Comparison of ENCODE assay signal across 16 cellular contexts in genomic region chr2:196218109-196218508, GRCh38.
"Had no signal": no experiment of that assay in that cellular context is flagged by ENCODE, and none has a peak within 500 bp of the region (broad histone marks: within the 10 kb centered on the region; RNA-seq: fewer than 3 reads in every experiment).

No MANE protein-coding gene starts in this region.

- H3K9ac ChIP-seq: parathyroid adenoma had no signal

- H3K36me3 Mint-ChIP-seq: WTC11 had no signal

- H3K27me3 Mint-ChIP-seq: activated T-cell treated with anti-CD3 and anti-CD28 coated beads, Interleukin-2, amount 50 U/mL, for 24 hours; stimulated activated naive CD8-positive, alpha-beta T cell treated with anti-CD3 and anti-CD28 coated beads, Interleukin-15, amount 100 ng/mL, for 72 hours had no signal

- H3K27ac ChIP-seq: hepatocyte, parathyroid adenoma, testis had no signal

- H3K4me3 Mint-ChIP-seq: activated T-cell treated with anti-CD3 and anti-CD28 coated beads, Interleukin-2, amount 50 U/mL, for 24 hours; endodermal cell; T-helper 1 cell treated with Interleukin-12 subunit alpha and Interleukin-12 subunit beta and Interleukin-4 antibody, amounts not matched to agents 30 μg/mL and 1 μg/mL, for 36 hours; WTC11 had no signal

- H3K27me3 ChIP-seq: hepatocyte, testis had no signal

- DNase-seq: activated CD4-positive, alpha-beta T cell treated with anti-CD3 and anti-CD28 coated beads, Interleukin-2, amount 50 U/mL, for 1 hour; activated gamma-delta T cell treated with Interleukin-2 at 50 U/mL for 16 hours; activated T-cell treated with anti-CD3 and anti-CD28 coated beads, Interleukin-2, amount 50 U/mL, for 24 hours; caudate nucleus; dermis blood vessel endothelial cell; endodermal cell; erythroblast; mesendoderm; stimulated activated CD4-positive, alpha-beta T cell treated with anti-CD3 and anti-CD28 coated beads, Interleukin-15, amount 100 ng/mL, for 24 hours; stimulated activated CD4-positive, alpha-beta T cell treated with anti-CD3 and anti-CD28 coated beads, Interleukin-4, amount 100 ng/mL, for 24 hours; stimulated activated naive CD8-positive, alpha-beta T cell treated with anti-CD3 and anti-CD28 coated beads, Interleukin-15, amount 100 ng/mL, for 72 hours; testis had no signal

- H3K4me2 ChIP-seq: hepatocyte had no signal

- H3K4me1 Mint-ChIP-seq: endodermal cell had no signal

- H3K9me3 ChIP-seq: testis had no signal

- H2AFZ ChIP-seq: hepatocyte, parathyroid adenoma had no signal

- H3K4me1 ChIP-seq: parathyroid adenoma, testis had no signal

- ATAC-seq: stimulated activated naive CD8-positive, alpha-beta T cell treated with anti-CD3 and anti-CD28 coated beads, Interleukin-15, amount 100 ng/mL, for 72 hours; WTC11 had no signal

- H3K9me3 Mint-ChIP-seq: activated T-cell treated with anti-CD3 and anti-CD28 coated beads, Interleukin-2, amount 50 U/mL, for 24 hours; endodermal cell; WTC11 had no signal

- H3K79me2 ChIP-seq: hepatocyte, parathyroid adenoma had no signal

- H3K27ac Mint-ChIP-seq: activated T-cell treated with anti-CD3 and anti-CD28 coated beads, Interleukin-2, amount 50 U/mL, for 24 hours; endodermal cell; T-helper 1 cell treated with Interleukin-12 subunit alpha and Interleukin-12 subunit beta and Interleukin-4 antibody, amounts not matched to agents 30 μg/mL and 1 μg/mL, for 36 hours; WTC11 had no signal

- H3K4me3 ChIP-seq: hepatocyte, testis had no signal
